Comparison of ENCODE assay signal across 8 cellular contexts in the genomic region with DNA sequence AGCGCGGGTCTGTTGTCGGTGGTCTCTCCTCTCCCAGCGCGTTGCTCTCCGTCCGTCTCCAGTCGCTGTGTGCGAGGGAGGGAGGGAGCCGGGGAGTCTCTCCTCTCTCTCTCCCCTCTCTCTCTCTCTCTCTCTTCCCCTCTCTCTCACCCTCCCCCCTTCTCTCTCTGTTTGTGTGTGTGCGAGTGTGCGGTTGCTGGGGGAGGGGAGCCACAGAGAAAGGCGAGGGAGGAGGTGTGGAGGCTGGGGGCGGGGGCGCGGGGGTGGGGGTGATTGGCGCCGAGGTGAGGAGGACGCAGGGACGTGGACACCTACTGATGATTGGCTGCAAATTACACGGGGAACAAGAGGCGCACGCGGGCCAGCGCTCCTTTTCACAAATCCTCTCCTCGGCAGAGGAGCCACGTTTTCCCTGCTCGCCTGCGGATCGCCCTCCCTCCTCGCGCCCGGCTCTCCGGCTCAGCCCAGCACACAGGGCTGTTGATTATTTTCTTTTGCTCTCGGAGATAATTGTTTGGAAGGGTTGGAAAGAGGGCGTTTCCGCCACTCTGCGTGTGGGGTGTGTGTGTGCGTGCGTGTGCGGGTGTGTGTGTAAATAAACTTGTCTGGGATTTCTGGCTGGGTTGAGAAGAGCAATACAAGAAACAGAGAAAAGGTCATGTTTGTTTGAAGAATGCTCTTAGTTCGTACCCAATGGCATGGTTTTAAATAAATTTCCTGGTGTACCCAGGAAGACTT. TPM values are rescaled to one million over a fixed set of nuclear protein-coding genes. Genes with fewer than 3 reads are reported as not detected.
DNase-seq lines count a peak whose midpoint lies in the region; ATAC-seq and TF ChIP-seq lines count a peak whose summit lies in the region.

A gene (minus strand): TSS at position 73 of the 738 bp plus-strand sequence. CDS start 3,092 bp downstream, outside the sequence.

- no peak within 1 kb of the TSS for H3K27ac Mint-ChIP-seq in HFFc6
- H3K27ac Mint-ChIP-seq in naive thymus-derived CD8-positive, alpha-beta T cell: peak within 1 kb of the TSS in 9 of 10 donors; percentile 12 to 80 (median 44)

- H3K27me3 Mint-ChIP-seq in HFFc6 (ENCODE audit: insufficient read depth): peaks cover 5% of the 10 kb centered on the region
- peaks cover 27 to 61% (median 34%) of the 10 kb centered on the region in 5 donors for H3K27me3 Mint-ChIP-seq in naive thymus-derived CD8-positive, alpha-beta T cell

- ATAC-seq in naive thymus-derived CD8-positive, alpha-beta T cell: peak in 1 of 2 donors; percentile 22
- ATAC-seq in GM18520 (IDR thresholded peaks at IDR 0.05; ENCODE audit: unreplicated experiment): no peak

- peak; percentile 0 for DNase-seq in HFFc6
- peak; percentile 38 for DNase-seq in NCI-H2171 treated with DMSO at 0.1 percent for 48 hours (lab: John Stamatoyannopoulos, UW)
- peak; percentile 54 for DNase-seq in activated CD8-positive, alpha-beta memory T cell treated with anti-CD3 and anti-CD28 coated beads, Interleukin-2, amount 50 U/mL, for 48 hours
- peak; percentile 38 for DNase-seq in fibroblast of villous mesenchyme (ENCODE audit: low read depth)
- peak in 6 of 10 donors; percentile 3 to 36 (median 19) for DNase-seq in naive thymus-derived CD8-positive, alpha-beta T cell
- no peak for DNase-seq in NK-92 (lab: John Stamatoyannopoulos, UW; ENCODE audit: unreplicated experiment)

- H3K4me3 Mint-ChIP-seq in HFFc6: peak within 1 kb of the TSS; percentile 90
- peak within 1 kb of the TSS; percentile 75 to 90 (median 88) for H3K4me3 Mint-ChIP-seq in naive thymus-derived CD8-positive, alpha-beta T cell

- POLR2A ChIA-PET in naive thymus-derived CD8-positive, alpha-beta T cell (lab: Charles Lee): no interaction called here

- H3K4me1 Mint-ChIP-seq in HFFc6 (ENCODE audit: low read depth): peaks cover 26% of the 10 kb centered on the region
- peaks cover 20 to 51% (median 38%) of the 10 kb centered on the region in 4 donors for H3K4me1 Mint-ChIP-seq in naive thymus-derived CD8-positive, alpha-beta T cell

- H3K4me3 ChIP-seq in GM12875 (ENCODE audit: low read depth, low read length) (peak within 1 kb of the TSS; percentile 86), fibroblast of villous mesenchyme (ENCODE audit: low read depth, low read length) (peak within 1 kb of the TSS; percentile 60)

- H3K36me3 Mint-ChIP-seq in HFFc6 (ENCODE audit: low read depth): no peaks in the 10 kb centered on the region
- no peaks in the 10 kb centered on the region for H3K36me3 Mint-ChIP-seq in naive thymus-derived CD8-positive, alpha-beta T cell

- H3K9me3 Mint-ChIP-seq in HFFc6: no peaks in the 10 kb centered on the region
- no peaks in the 10 kb centered on the region for H3K9me3 Mint-ChIP-seq in naive thymus-derived CD8-positive, alpha-beta T cell

- no peak for TF ChIP-seq CTCF in GM12875 (IDR thresholded peaks at IDR 0.05; ENCODE audit: borderline replicate concordance, insufficient read depth, low read depth, low read length)
- no peak for TF ChIP-seq CTCF in HFFc6 (IDR thresholded peaks at IDR 0.05)
- TF ChIP-seq CTCF in fibroblast of villous mesenchyme (IDR thresholded peaks at IDR 0.05; ENCODE audit: insufficient read depth, low read depth, low read length): no peak

RNA-seq across cellular contexts. Expression of the gene that starts here (rescaled TPM):
- total RNA-seq in HFFc6 (2021; fragmentation: NEBNext Ultra II Directional; extraction: Animal tissue kit (Norgen Biotek cat#: 25700)): not detected
- total RNA-seq in fibroblast of villous mesenchyme: 0.32 and 0.43 TPM in 2 replicates
- not detected for total RNA-seq in naive thymus-derived CD8-positive, alpha-beta T cell
- under 1 TPM in 1 of 3 donors, not detected in 2; 0.59 TPM for polyA plus RNA-seq in naive thymus-derived CD8-positive, alpha-beta T cell

Comparison
In these comparisons a context has a peak if more than half of its experiments do, and no peak if none do; other contexts are left out.
1. Peak in DNase-seq in HFFc6; RNA of the gene not detected or under 1 TPM.
2. Peak in DNase-seq and H3K4me3 ChIP-seq in fibroblast of villous mesenchyme; RNA of the gene not detected or under 1 TPM.
3. Peak in DNase-seq in naive thymus-derived CD8-positive, alpha-beta T cell; RNA of the gene not detected or under 1 TPM.